25 cellular contexts compared by ENCODE assay signal in the genomic region with DNA sequence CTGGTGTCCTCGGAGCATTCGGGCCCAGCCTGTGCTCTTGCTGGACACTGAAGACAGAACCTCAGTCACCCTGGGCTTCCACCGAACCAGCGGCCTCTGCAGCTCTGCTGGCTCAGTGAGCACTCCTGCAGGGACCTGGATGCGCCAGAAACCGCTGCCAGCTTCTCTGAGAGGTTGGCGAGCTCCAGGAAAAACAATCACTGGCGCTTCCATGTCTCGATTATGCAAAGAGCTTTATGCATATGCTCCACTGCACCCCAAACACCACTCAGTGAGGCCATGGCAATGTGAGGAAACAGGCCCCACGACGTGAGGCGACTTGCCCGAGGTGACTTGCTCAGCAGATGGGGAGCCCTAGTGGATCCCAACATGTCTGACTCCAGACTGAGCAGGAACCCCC. TPM values are rescaled to one million over a fixed set of nuclear protein-coding genes. Genes with fewer than 3 reads are reported as not detected.
"Had no signal": no experiment of that assay in that cellular context is flagged by ENCODE, and none has a peak within 500 bp of the region (broad histone marks: within the 10 kb centered on the region; RNA-seq: fewer than 3 reads in every experiment).

No MANE protein-coding gene starts in this region.

- H3K27ac ChIP-seq: breast epithelium had no signal

- H3K27me3 ChIP-seq: breast epithelium had no signal

- H3K9me3 ChIP-seq: breast epithelium had no signal

- H3K4me1 ChIP-seq: breast epithelium had no signal

- H3K36me3 ChIP-seq: breast epithelium had no signal

- ATAC-seq: activated T-helper 17 cell treated with anti-CD3 and anti-CD28 coated beads, Interleukin-2, amount 50 U/mL, for 72 hours; PC-3; T-cell had no signal

- H3K4me3 ChIP-seq: breast epithelium had no signal

- DNase-seq: activated B cell treated with CpG ODN at 0.5 μM for 24 hours; activated CD4-positive, alpha-beta memory T cell treated with anti-CD3 and anti-CD28 coated beads, Interleukin-2, amount 10 ng/mL, durations not matched to agents 7 days and 5 days; activated CD4-positive, alpha-beta T cell treated with anti-CD3 and anti-CD28 coated beads for 1 hour; activated CD4-positive, alpha-beta T cell treated with anti-CD3 and anti-CD28 coated beads, Interleukin-2, amount 10 ng/mL, durations not matched to agents 7 days and 5 days; activated gamma-delta T cell; activated naive CD4-positive, alpha-beta T cell treated with anti-CD3 and anti-CD28 coated beads, Interleukin-2, amount 10 ng/mL, durations not matched to agents 7 days and 5 days; activated naive CD8-positive, alpha-beta T cell treated with anti-CD3 and anti-CD28 coated beads for 36 hours; activated T-cell treated with anti-CD3 and anti-CD28 coated beads for 4 hours; activated T-cell treated with anti-CD3 and anti-CD28 coated beads, Interleukin-2, amount 50 U/mL, for 48 hours; caudate nucleus; Kasumi-1; KBM-7; NCI-H1105 treated with DMSO at 0.1 percent for 48 hours; NCI-H1436 treated with DMSO at 0.1 percent for 48 hours; NCI-H1930; NCI-H526; NCI-H82; PC-3; SHP77 treated with DMSO at 0.1 percent for 48 hours; T-cell; T-helper 2 cell; T1000 had no signal

RNA-seq across cellular contexts. Expression of gene PRDM12, which starts 11.0 kb away (rescaled TPM):
- total RNA-seq: activated B cell treated with CpG ODN at 0.5 μM for 24 hours; activated CD4-positive, alpha-beta memory T cell treated with anti-CD3 and anti-CD28 coated beads, Interleukin-2, amount 10 ng/mL, durations not matched to agents 7 days and 5 days; activated CD4-positive, alpha-beta T cell treated with anti-CD3 and anti-CD28 coated beads, Interleukin-2, amount 10 ng/mL, durations not matched to agents 7 days and 5 days; activated naive CD8-positive, alpha-beta T cell treated with anti-CD3 and anti-CD28 coated beads for 36 hours; breast epithelium; cerebellum; PC-3 had no signal
